Comparison of ENCODE assay signal across 15 cellular contexts in the genomic region with DNA sequence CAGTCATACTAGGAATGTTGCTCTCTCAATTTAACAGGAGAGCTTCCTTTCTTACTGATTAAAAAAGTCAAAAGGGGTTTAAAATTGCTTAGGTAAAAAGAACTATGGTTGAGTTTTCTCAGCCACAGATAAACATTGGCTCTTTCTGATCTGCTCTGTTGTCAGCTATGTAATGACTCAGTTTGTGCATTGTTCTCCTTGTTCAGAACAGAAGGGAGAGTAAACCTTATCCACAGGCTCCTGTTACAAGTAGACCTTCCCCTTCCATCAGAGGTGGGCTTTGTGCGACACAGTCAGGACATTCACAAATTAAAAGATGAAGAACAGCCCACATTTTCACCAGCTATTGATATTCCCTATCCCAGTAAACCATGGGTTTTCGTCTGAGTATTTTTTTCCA.
"Had no signal": no experiment of that assay in that cellular context is flagged by ENCODE, and none has a peak within 500 bp of the region (broad histone marks: within the 10 kb centered on the region; RNA-seq: fewer than 3 reads in every experiment).

No MANE protein-coding gene starts in this region.

- H3K36me3 ChIP-seq: ascending aorta, colonic mucosa, upper lobe of right lung had no signal

- H3K27ac ChIP-seq: ascending aorta, colonic mucosa, dorsolateral prefrontal cortex, upper lobe of right lung had no signal

- H3K9me3 ChIP-seq: ascending aorta, colonic mucosa, mucosa of descending colon, upper lobe of right lung had no signal

- H3K4me1 Mint-ChIP-seq: activated naive CD4-positive, alpha-beta T cell treated with anti-CD3 and anti-CD28 coated beads, Interleukin-2, amount 50 U/mL, for 24 hours; central memory CD8-positive, alpha-beta T cell had no signal

- DNase-seq: activated gamma-delta T cell treated with Interleukin-2 at 50 U/mL for 16 hours; activated T-cell treated with anti-CD3 and anti-CD28 coated beads, Interleukin-2, amount 50 U/mL, for 1 hour; colonic mucosa; dorsolateral prefrontal cortex; left ventricle myocardium superior; mammary epithelial cell; mucosa of descending colon; stimulated activated CD4-positive, alpha-beta T cell treated with anti-CD3 and anti-CD28 coated beads, Interleukin-4, amount 100 ng/mL, for 24 hours; stimulated activated naive CD4-positive, alpha-beta T cell treated with Interleukin-2 at 50 U/mL for 16 hours; T-helper 9 cell; upper lobe of right lung had no signal

- H3K4me1 ChIP-seq: ascending aorta, colonic mucosa, upper lobe of right lung had no signal

- H3K27ac Mint-ChIP-seq: activated naive CD4-positive, alpha-beta T cell treated with anti-CD3 and anti-CD28 coated beads, Interleukin-2, amount 50 U/mL, for 24 hours; progenitor cell of endocrine pancreas had no signal

- H3K36me3 Mint-ChIP-seq: activated naive CD4-positive, alpha-beta T cell treated with anti-CD3 and anti-CD28 coated beads, Interleukin-2, amount 50 U/mL, for 24 hours had no signal

- ATAC-seq: left ventricle myocardium superior, mucosa of descending colon, upper lobe of right lung had no signal

- H3K4me3 Mint-ChIP-seq: activated naive CD4-positive, alpha-beta T cell treated with anti-CD3 and anti-CD28 coated beads, Interleukin-2, amount 50 U/mL, for 24 hours; central memory CD8-positive, alpha-beta T cell had no signal

- H3K4me3 ChIP-seq: ascending aorta, colonic mucosa, dorsolateral prefrontal cortex, mucosa of descending colon, upper lobe of right lung had no signal

- H3K27me3 Mint-ChIP-seq: activated naive CD4-positive, alpha-beta T cell treated with anti-CD3 and anti-CD28 coated beads, Interleukin-2, amount 50 U/mL, for 24 hours; central memory CD8-positive, alpha-beta T cell; progenitor cell of endocrine pancreas had no signal

- H3K27me3 ChIP-seq: ascending aorta, colonic mucosa, dorsolateral prefrontal cortex, upper lobe of right lung had no signal
